ENCODE assay signal across 1 cellular context in genomic region chr18:31942301-31942998, GRCh38.
TF ChIP-seq lines count a peak whose summit lies in the region.

No MANE protein-coding gene starts in this region.

TF ChIP-seq in HepG2, 621 proteins besides CTCF, POLR2A, EP300 and RAD21 (continued from another document and continues in another):
- 0 out of 2 replicates have a peak, but pooled peaks have one; percentile 4 for TF ChIP-seq ZNF687 (CRISPR knock-in tag; IDR thresholded peaks at IDR 0.05)
- no peak for TF ChIP-seq ZNF567 (CRISPR knock-in tag; IDR thresholded peaks at IDR 0.05; ENCODE audit: borderline replicate concordance)
- TF ChIP-seq ZNF225 (CRISPR knock-in tag; IDR thresholded peaks at IDR 0.05): no peak
- 0 out of 2 replicates have a peak, but pooled peaks have one; percentile 16 for TF ChIP-seq TOPORS (CRISPR knock-in tag; IDR thresholded peaks at IDR 0.05)
- no peak for TF ChIP-seq KMT2B (CRISPR knock-in tag; IDR thresholded peaks at IDR 0.05)
- TF ChIP-seq ZBTB26 (CRISPR knock-in tag; IDR thresholded peaks at IDR 0.05; ENCODE audit: borderline replicate concordance): 0 out of 2 replicates have a peak, but pooled peaks have one; percentile 21
- TF ChIP-seq RARG (CRISPR knock-in tag; IDR thresholded peaks at IDR 0.05; ENCODE audit: low read depth): 0 out of 2 replicates have a peak, but pooled peaks have one; percentile 24
- TF ChIP-seq ZBTB39 (CRISPR knock-in tag; IDR thresholded peaks at IDR 0.05): no peak
- TF ChIP-seq ZNF121 (CRISPR knock-in tag; IDR thresholded peaks at IDR 0.05): 0 out of 2 replicates have a peak, but pooled peaks have one; percentile 1
- TF ChIP-seq ZNF790 (CRISPR knock-in tag; IDR thresholded peaks at IDR 0.05; ENCODE audit: borderline replicate concordance): no peak; the same call in 1 of the 2 replicates
- TF ChIP-seq NONO (IDR thresholded peaks at IDR 0.05): no peak
- TF ChIP-seq NONO (CRISPR knock-in tag; conservative IDR thresholded peaks at IDR 0.05): 0 out of 2 replicates have a peak, but pooled peaks have one; percentile 10
- no peak for TF ChIP-seq ZFP36L1 (CRISPR knock-in tag; IDR thresholded peaks at IDR 0.05)
- TF ChIP-seq ZNF12 (CRISPR knock-in tag; IDR thresholded peaks at IDR 0.05): 0 out of 2 replicates have a peak, but pooled peaks have one; percentile 3
- 0 out of 2 replicates have a peak, but pooled peaks have one; percentile 10 for TF ChIP-seq SP2 (CRISPR knock-in tag; IDR thresholded peaks at IDR 0.05)
- TF ChIP-seq ZC3H13 (CRISPR knock-in tag; IDR thresholded peaks at IDR 0.05): 0 out of 2 replicates have a peak, but pooled peaks have one; percentile 55
- 0 out of 2 replicates have a peak, but pooled peaks have one; percentile 22 for TF ChIP-seq ZSCAN29 (CRISPR knock-in tag; conservative IDR thresholded peaks at IDR 0.05)
- TF ChIP-seq RBFOX2 (IDR thresholded peaks at IDR 0.05; ENCODE audit: low read depth, low read length): no peak
- peak; percentile 54; the same call in 1 of the 2 replicates for TF ChIP-seq MXD1 (CRISPR knock-in tag; IDR thresholded peaks at IDR 0.05)
- 0 out of 2 replicates have a peak, but pooled peaks have one; percentile 39 for TF ChIP-seq FOXC1 (CRISPR knock-in tag; IDR thresholded peaks at IDR 0.05; ENCODE audit: borderline replicate concordance)
- no peak for TF ChIP-seq SNAPC4 (CRISPR knock-in tag; IDR thresholded peaks at IDR 0.05)
- no peak for TF ChIP-seq ZNF883 (CRISPR knock-in tag; IDR thresholded peaks at IDR 0.05; ENCODE audit: not compliant biosample characterization)
- peak; percentile 59 for TF ChIP-seq ARID4A (CRISPR knock-in tag; IDR thresholded peaks at IDR 0.05; ENCODE audit: borderline replicate concordance)
- peak; percentile 61; the same call in 1 of the 2 replicates for TF ChIP-seq ZNF556 (CRISPR knock-in tag; IDR thresholded peaks at IDR 0.05; ENCODE audit: borderline replicate concordance)
- TF ChIP-seq FOXA1 (IDR thresholded peaks at IDR 0.05): no peak
- peak; percentile 46; the same call in 1 of the 2 replicates for TF ChIP-seq FOXA1 (CRISPR knock-in tag; IDR thresholded peaks at IDR 0.05)
- TF ChIP-seq SRSF4 (IDR thresholded peaks at IDR 0.05; ENCODE audit: low read depth, low read length, poor library complexity, severe bottlenecking): no peak
- no peak for TF ChIP-seq ZNF33B (CRISPR knock-in tag; IDR thresholded peaks at IDR 0.05)
- TF ChIP-seq HNRNPL (IDR thresholded peaks at IDR 0.05; ENCODE audit: low read depth, low read length): 0 out of 2 replicates have a peak, but pooled peaks have one; percentile 38
- TF ChIP-seq NR1H2 (CRISPR knock-in tag; IDR thresholded peaks at IDR 0.05; ENCODE audit: borderline replicate concordance, low read depth): no peak
- TF ChIP-seq ZNF503 (CRISPR knock-in tag; IDR thresholded peaks at IDR 0.05): peak; percentile 28; the same call in 1 of the 2 replicates
- peak; percentile 80 for TF ChIP-seq AGO2 (optimal IDR thresholded peaks at IDR 0.05; ENCODE audit: low read depth, low read length)
- TF ChIP-seq MEF2D (CRISPR knock-in tag; IDR thresholded peaks at IDR 0.05): 0 out of 2 replicates have a peak, but pooled peaks have one; percentile 3
- TF ChIP-seq AGO1 (IDR thresholded peaks at IDR 0.05; ENCODE audit: low read depth, low read length, poor library complexity, severe bottlenecking): peak; percentile 69
- TF ChIP-seq MAZ (IDR thresholded peaks at IDR 0.05; ENCODE audit: borderline replicate concordance, low read depth, low read length): no peak
- TF ChIP-seq MAZ (CRISPR knock-in tag; IDR thresholded peaks at IDR 0.05; ENCODE audit: low read depth): peak; percentile 3; the same call in 1 of the 2 replicates
- no peak for TF ChIP-seq NR2F6 (IDR thresholded peaks at IDR 0.05)
- TF ChIP-seq NR2F6 (CRISPR knock-in tag; IDR thresholded peaks at IDR 0.05): no peak
- 0 out of 2 replicates have a peak, but pooled peaks have one; percentile 9 for TF ChIP-seq ISL2 (CRISPR knock-in tag; IDR thresholded peaks at IDR 0.05)
- no peak for TF ChIP-seq LCORL (IDR thresholded peaks at IDR 0.05)
- 0 out of 2 replicates have a peak, but pooled peaks have one; percentile 15 for TF ChIP-seq LCORL (CRISPR knock-in tag; IDR thresholded peaks at IDR 0.05)
- 0 out of 2 replicates have a peak, but pooled peaks have one; percentile 8 for TF ChIP-seq HOXA9 (CRISPR knock-in tag; IDR thresholded peaks at IDR 0.05; ENCODE audit: borderline replicate concordance)
